ENCODE assay signal across 21 cellular contexts in the genomic region with DNA sequence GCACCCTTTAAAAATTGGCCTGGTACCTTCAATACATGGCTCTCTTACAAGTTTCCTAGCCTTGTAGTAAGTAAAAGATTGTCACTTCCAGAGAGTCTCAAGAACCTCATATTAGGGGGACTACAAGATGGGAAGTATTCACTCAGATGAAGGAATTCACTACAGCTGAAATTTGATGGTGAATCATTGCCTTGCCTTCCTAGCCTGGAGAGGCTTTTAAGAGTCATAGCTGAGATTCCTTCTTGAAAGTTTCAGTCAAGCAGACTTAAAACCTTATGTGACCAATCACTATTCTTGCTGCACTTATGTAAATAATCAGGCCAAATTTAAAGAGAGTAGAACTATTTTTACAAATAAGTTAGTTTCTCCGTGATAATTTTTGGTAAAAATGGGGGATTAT.
DNase-seq lines count a peak whose midpoint lies in the region; ATAC-seq and TF ChIP-seq lines count a peak whose summit lies in the region.
"Had no signal": no experiment of that assay in that cellular context is flagged by ENCODE, and none has a peak within 500 bp of the region (broad histone marks: within the 10 kb centered on the region; RNA-seq: fewer than 3 reads in every experiment).

No MANE protein-coding gene starts in this region.

- no peaks in the 10 kb centered on the region for H3K79me2 ChIP-seq in GM23338 (replicated peaks; ENCODE audit: insufficient read depth)

- H3K36me3 ChIP-seq in GM23338 (ENCODE audit: insufficient read depth) (peaks cover 2% of the 10 kb centered on the region; the same call in 1 of the 2 replicates), adipocyte (ENCODE audit: control insufficient read depth, insufficient read depth, low read length, severe bottlenecking) (no peaks in the 10 kb centered on the region), left lung (no peaks in the 10 kb centered on the region), upper lobe of right lung (no peaks in the 10 kb centered on the region)
- H3K36me3 ChIP-seq: BLaER1 had no signal

- H3K4me3 Mint-ChIP-seq in GM23338, result no peak overlapping the region
- H3K4me3 Mint-ChIP-seq in activated T-helper 1 cell treated with anti-CD3 and anti-CD28 coated beads, Interleukin-12 subunit alpha, Interleukin-12 subunit beta, Interleukin-2, Interleukin-4 antibody, amounts not matched to agents 30 ng/mL and 10 ng/mL and 1 ng/mL, durations not matched to agents 14 hours and 24 hours and 36 hours, result no peak overlapping the region
- H3K4me3 Mint-ChIP-seq: CD4-positive, alpha-beta memory T cell had no signal

- no peaks in the 10 kb centered on the region for H3K9me2 ChIP-seq in GM23338 (ENCODE audit: insufficient read depth)

- no peak overlapping the region for H3K4me2 ChIP-seq in GM23338
- H3K4me2 ChIP-seq: BLaER1 had no signal

- no peak overlapping the region for H3K27ac Mint-ChIP-seq in GM23338
- H3K27ac Mint-ChIP-seq in activated T-helper 1 cell treated with anti-CD3 and anti-CD28 coated beads, Interleukin-12 subunit alpha, Interleukin-12 subunit beta, Interleukin-2, Interleukin-4 antibody, amounts not matched to agents 30 ng/mL and 10 ng/mL and 1 ng/mL, durations not matched to agents 14 hours and 24 hours and 36 hours, result no peak overlapping the region
- H3K27ac Mint-ChIP-seq: CD4-positive, alpha-beta memory T cell had no signal

- H3K9me3 Mint-ChIP-seq in GM23338, result peaks cover 29% of the 10 kb centered on the region
- H3K9me3 Mint-ChIP-seq in activated T-helper 1 cell treated with anti-CD3 and anti-CD28 coated beads, Interleukin-12 subunit alpha, Interleukin-12 subunit beta, Interleukin-2, Interleukin-4 antibody, amounts not matched to agents 30 ng/mL and 10 ng/mL and 1 ng/mL, durations not matched to agents 14 hours and 24 hours and 36 hours, result no peaks in the 10 kb centered on the region

- H3K27me3 Mint-ChIP-seq in GM23338 (ENCODE audit: insufficient read depth, low read depth, poor library complexity), result peaks cover 1% of the 10 kb centered on the region
- no peaks in the 10 kb centered on the region for H3K27me3 Mint-ChIP-seq in activated T-helper 1 cell treated with anti-CD3 and anti-CD28 coated beads, Interleukin-12 subunit alpha, Interleukin-12 subunit beta, Interleukin-2, Interleukin-4 antibody, amounts not matched to agents 30 ng/mL and 10 ng/mL and 1 ng/mL, durations not matched to agents 14 hours and 24 hours and 36 hours (ENCODE audit: insufficient read depth)
- H3K27me3 Mint-ChIP-seq: CD4-positive, alpha-beta memory T cell had no signal

- ATAC-seq in GM23338 (no peak), left lung (peak; percentile 89), upper lobe of right lung (peak; percentile 69)
- ATAC-seq: HCT116, Panc1, SK-N-SH treated with all-trans-retinoic acid at 6 μM for 48 hours had no signal

- no peak overlapping the region for H3K9ac ChIP-seq in adipocyte (ENCODE audit: low read length)
- H3K9ac ChIP-seq: BLaER1 had no signal

- H3K27me3 ChIP-seq in GM23338 (ENCODE audit: insufficient read depth) (no peaks in the 10 kb centered on the region), adipocyte (replicated peaks; ENCODE audit: control insufficient read depth, insufficient read depth, low read length) (no peaks in the 10 kb centered on the region), left lung (no peaks in the 10 kb centered on the region), upper lobe of right lung (no peaks in the 10 kb centered on the region)
- H3K27me3 ChIP-seq: BLaER1 had no signal

- no peak for TF ChIP-seq CTCF in GM23338 (conservative IDR thresholded peaks at IDR 0.05; ENCODE audit: low read depth in 2 of 2)
- TF ChIP-seq CTCF in left lung (IDR thresholded peaks at IDR 0.05), result no peak
- no peak for TF ChIP-seq CTCF in upper lobe of right lung (IDR thresholded peaks at IDR 0.05)

- H4K20me1 ChIP-seq in GM23338 (replicated peaks; ENCODE audit: insufficient read depth), result no peaks in the 10 kb centered on the region
- H4K20me1 ChIP-seq: BLaER1 had no signal

- no peaks in the 10 kb centered on the region for H3F3A ChIP-seq in GM23338 (replicated peaks; ENCODE audit: low read depth)

- peaks cover 27% of the 10 kb centered on the region for H3K36me3 Mint-ChIP-seq in GM23338 (ENCODE audit: low read depth)
- no peaks in the 10 kb centered on the region for H3K36me3 Mint-ChIP-seq in activated T-helper 1 cell treated with anti-CD3 and anti-CD28 coated beads, Interleukin-12 subunit alpha, Interleukin-12 subunit beta, Interleukin-2, Interleukin-4 antibody, amounts not matched to agents 30 ng/mL and 10 ng/mL and 1 ng/mL, durations not matched to agents 14 hours and 24 hours and 36 hours (ENCODE audit: low read depth)
- H3K36me3 Mint-ChIP-seq: CD4-positive, alpha-beta memory T cell had no signal

- H3K4me1 ChIP-seq in GM23338 (ENCODE audit: insufficient read depth) (no peaks in the 10 kb centered on the region), adipocyte (ENCODE audit: control insufficient read depth, insufficient read depth, low read length) (no peaks in the 10 kb centered on the region), left lung (no peaks in the 10 kb centered on the region), upper lobe of right lung (no peaks in the 10 kb centered on the region)
- H3K4me1 ChIP-seq: BLaER1, Caco-2 had no signal

- no peak overlapping the region for H3K4me3 ChIP-seq in GM23338
- no peak overlapping the region for H3K4me3 ChIP-seq in adipocyte (ENCODE audit: low read length)
- no peak overlapping the region for H3K4me3 ChIP-seq in left lung
- H3K4me3 ChIP-seq in upper lobe of right lung, result no peak overlapping the region
- H3K4me3 ChIP-seq: BLaER1 had no signal

- DNase-seq in GM23338 (ENCODE audit: low spot score), result no peak
- peak; percentile 35 for DNase-seq in adipocyte (ENCODE audit: low read depth)
- DNase-seq in left lung, result no peak
- DNase-seq in upper lobe of right lung, result no peak
- DNase-seq in activated T-helper 1 cell treated with anti-CD3 and anti-CD28 coated beads, Interleukin-12 subunit alpha, Interleukin-12 subunit beta, Interleukin-2, Interleukin-4 antibody, amounts not matched to agents 30 ng/mL and 10 ng/mL and 1 ng/mL, durations not matched to agents 14 hours and 24 hours and 36 hours (ENCODE audit: low spot score), result no peak
- DNase-seq in NCI-H526 (lab: John Stamatoyannopoulos, UW), result no peak
- no peak for DNase-seq in pons (ENCODE audit: low spot score)
- DNase-seq: Caco-2; CD4-positive, alpha-beta memory T cell; DMS 273 treated with DMSO at 0.1 percent for 48 hours; DMS79 treated with DMSO at 0.1 percent for 48 hours; GF-D8; Karpas-422; NCI-H187 treated with DMSO at 0.1 percent for 48 hours; NCI-H2107; NCI-H748 treated with DMSO at 0.1 percent for 48 hours; NK-92 treated with Interleukin-12 subunit alpha and Interleukin-12 subunit beta, amount 100 ng/mL, for 24 hours had no signal

- H3K9me3 ChIP-seq in adipocyte (ENCODE audit: control insufficient read depth, low read length) (no peaks in the 10 kb centered on the region), left lung (no peaks in the 10 kb centered on the region), upper lobe of right lung (no peaks in the 10 kb centered on the region)
- H3K9me3 ChIP-seq: Caco-2 had no signal

- peak overlapping the region; percentile 9; the same call in 1 of the 2 replicates for H2AFZ ChIP-seq in GM23338

- H3K4me1 Mint-ChIP-seq in GM23338, result no peaks in the 10 kb centered on the region
- H3K4me1 Mint-ChIP-seq in activated T-helper 1 cell treated with anti-CD3 and anti-CD28 coated beads, Interleukin-12 subunit alpha, Interleukin-12 subunit beta, Interleukin-2, Interleukin-4 antibody, amounts not matched to agents 30 ng/mL and 10 ng/mL and 1 ng/mL, durations not matched to agents 14 hours and 24 hours and 36 hours (ENCODE audit: low read depth), result no peaks in the 10 kb centered on the region
- H3K4me1 Mint-ChIP-seq: CD4-positive, alpha-beta memory T cell had no signal

- H3K27ac ChIP-seq in GM23338 (ENCODE audit: low read depth) (no peak overlapping the region), left lung (no peak overlapping the region), upper lobe of right lung (no peak overlapping the region)
- H3K27ac ChIP-seq: BLaER1 had no signal

- intact Hi-C loops in left lung (cut with DNase I), result no loop called here
- intact Hi-C loops in upper lobe of right lung (cut with DNase I), result no loop called here
- intact Hi-C loops in activated T-helper 1 cell treated with anti-CD3 and anti-CD28 coated beads, Interleukin-12 subunit alpha, Interleukin-12 subunit beta, Interleukin-2, Interleukin-4 antibody, amounts not matched to agents 30 ng/mL and 10 ng/mL and 1 ng/mL, durations not matched to agents 14 hours and 24 hours and 36 hours (cut with micrococcal nuclease), result no loop called here

TF ChIP-seq in GM23338, 12 proteins besides CTCF, POLR2A, EP300 and RAD21 (continues in another document):
- TF ChIP-seq ZNF331 (CRISPR knock-in tag; IDR thresholded peaks at IDR 0.05; ENCODE audit: low read depth), result no peak
- TF ChIP-seq EZH2phosphoT487 (IDR thresholded peaks at IDR 0.05; ENCODE audit: unreplicated experiment), result no peak
- no peak for TF ChIP-seq JUNB (IDR thresholded peaks at IDR 0.05; ENCODE audit: unreplicated experiment)
- TF ChIP-seq POLR2AphosphoS5 (IDR thresholded peaks at IDR 0.05; ENCODE audit: low read depth), result no peak
- TF ChIP-seq EZH2 (IDR thresholded peaks at IDR 0.05; ENCODE audit: low read depth, unreplicated experiment), result no peak
- TF ChIP-seq ZNF114 (CRISPR knock-in tag; IDR thresholded peaks at IDR 0.05), result no peak
- TF ChIP-seq REST (IDR thresholded peaks at IDR 0.05; ENCODE audit: unreplicated experiment), result no peak
